Comparison of ENCODE assay signal across 8 cellular contexts in genomic region chr19:6087074-6087506, GRCh38. TPM values are rescaled to one million over a fixed set of nuclear protein-coding genes. Genes with fewer than 3 reads are reported as not detected.
DNase-seq lines count a peak whose midpoint lies in the region; ATAC-seq and TF ChIP-seq lines count a peak whose summit lies in the region.

No MANE protein-coding gene starts in this region.

- peaks cover 22% of the 10 kb centered on the region for H3K4me1 Mint-ChIP-seq in activated naive CD8-positive, alpha-beta T cell treated with anti-CD3 and anti-CD28 coated beads for 36 hours

- no peaks in the 10 kb centered on the region for H3K27me3 Mint-ChIP-seq in activated naive CD8-positive, alpha-beta T cell treated with anti-CD3 and anti-CD28 coated beads for 36 hours

- no peaks in the 10 kb centered on the region for H3K27me3 ChIP-seq in mucosa of stomach (ENCODE audit: control insufficient read depth, insufficient read depth, low read length)
- no peaks in the 10 kb centered on the region for H3K27me3 ChIP-seq in brain microvascular endothelial cell (replicated peaks)

- no peak overlapping the region for H3K27ac ChIP-seq in brain microvascular endothelial cell

- H3K9me3 ChIP-seq in mucosa of stomach (ENCODE audit: control insufficient read depth, low read length) = no peaks in the 10 kb centered on the region

- H3K4me3 Mint-ChIP-seq in activated naive CD8-positive, alpha-beta T cell treated with anti-CD3 and anti-CD28 coated beads for 36 hours = peak overlapping the region; percentile 55

- peak; percentile 64 for ATAC-seq in GM18520 (IDR thresholded peaks at IDR 0.05; ENCODE audit: unreplicated experiment)
- ATAC-seq in HG02610 (IDR thresholded peaks at IDR 0.05; ENCODE audit: unreplicated experiment) = no peak

- no peaks in the 10 kb centered on the region for H3K36me3 Mint-ChIP-seq in activated naive CD8-positive, alpha-beta T cell treated with anti-CD3 and anti-CD28 coated beads for 36 hours

- DNase-seq in A172 (ENCODE audit: low spot score) (peak; percentile 61), NCI-H1092 (lab: John Stamatoyannopoulos, UW) (peak; percentile 45), NCI-H1694 (lab: John Stamatoyannopoulos, UW) (no peak), brain microvascular endothelial cell (no peak)
- DNase-seq in activated naive CD8-positive, alpha-beta T cell treated with anti-CD3 and anti-CD28 coated beads for 36 hours = no peak

- H3K4me1 ChIP-seq in mucosa of stomach (ENCODE audit: control insufficient read depth, insufficient read depth, low read length) = peaks cover 54% of the 10 kb centered on the region

- H3K36me3 ChIP-seq in mucosa of stomach (ENCODE audit: control insufficient read depth, insufficient read depth, low read length) = no peaks in the 10 kb centered on the region
- no peaks in the 10 kb centered on the region for H3K36me3 ChIP-seq in brain microvascular endothelial cell (replicated peaks)

- H3K9ac ChIP-seq in mucosa of stomach (ENCODE audit: low read length) = peak overlapping the region; percentile 60

- in situ Hi-C loops in brain microvascular endothelial cell (cut with HindIII; ENCODE audit: low pct_ligation_motif_present, low sequenced_read_pairs) = no loop called here

- peak overlapping the region; percentile 53 for H3K27ac Mint-ChIP-seq in activated naive CD8-positive, alpha-beta T cell treated with anti-CD3 and anti-CD28 coated beads for 36 hours

- H3K4me3 ChIP-seq in mucosa of stomach (ENCODE audit: low read length) (no peak overlapping the region), brain microvascular endothelial cell (ENCODE audit: low read depth, low read length) (no peak overlapping the region)

- peaks cover 1% of the 10 kb centered on the region for H3K9me3 Mint-ChIP-seq in activated naive CD8-positive, alpha-beta T cell treated with anti-CD3 and anti-CD28 coated beads for 36 hours

- TF ChIP-seq CTCF in brain microvascular endothelial cell (IDR thresholded peaks at IDR 0.05; ENCODE audit: low read depth, low read length, missing control alignments) = no peak

RNA-seq across cellular contexts. Expression of gene RFX2, which starts 23.2 kb away (rescaled TPM):
- 10.0 and 14.8 TPM in 2 replicates for total RNA-seq in A172 (2014; rRNA removed; shearing (Covaris generic))
- total RNA-seq in activated naive CD8-positive, alpha-beta T cell treated with anti-CD3 and anti-CD28 coated beads for 36 hours = 10 to 100 TPM in 1 of 2 experiments, 1 to 10 TPM in 1; 9.5 to 10.3 TPM

RNA-seq across cellular contexts. Expression of gene ACSBG2, which starts 48.4 kb away (rescaled TPM):
- 0.05 and 0.07 TPM in 2 replicates for total RNA-seq in A172 (2014; rRNA removed; shearing (Covaris generic))
- not detected for total RNA-seq in activated naive CD8-positive, alpha-beta T cell treated with anti-CD3 and anti-CD28 coated beads for 36 hours

Comparison
In these comparisons a context has a peak if more than half of its experiments do, and no peak if none do; other contexts are left out.
1. DNase-seq: peak in A172 (single experiment) and NCI-H1092 (single experiment); none in activated naive CD8-positive, alpha-beta T cell treated with anti-CD3 and anti-CD28 coated beads for 36 hours (single experiment), NCI-H1694 (single experiment) and brain microvascular endothelial cell (single experiment).